In the genomic region with DNA sequence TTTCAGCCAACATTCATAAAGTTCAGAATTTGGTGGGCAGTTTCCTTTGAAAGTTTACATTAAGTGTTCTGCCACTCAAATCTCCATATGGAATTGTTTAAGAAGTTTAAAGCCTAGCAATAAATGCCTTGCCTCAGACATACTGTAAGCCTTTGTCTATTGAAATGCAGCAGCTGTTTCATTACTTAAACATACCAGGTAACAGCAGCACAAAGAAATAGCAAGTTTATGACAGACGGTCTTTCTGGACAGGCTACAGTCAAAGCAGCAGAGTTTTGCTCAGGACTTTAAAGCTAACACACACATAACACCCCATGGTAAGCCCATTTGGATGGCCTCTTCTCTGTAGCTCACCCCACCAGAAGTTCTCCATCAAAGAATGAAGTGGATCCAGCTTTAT, we compare ENCODE assay signal across 18 cellular contexts. TPM values are rescaled to one million over a fixed set of nuclear protein-coding genes. Genes with fewer than 3 reads are reported as not detected.
DNase-seq lines count a peak whose midpoint lies in the region; ATAC-seq lines count a peak whose summit lies in the region.
"Had no signal": no experiment of that assay in that cellular context is flagged by ENCODE, and none has a peak within 500 bp of the region (broad histone marks: within the 10 kb centered on the region; RNA-seq: fewer than 3 reads in every experiment).

No MANE protein-coding gene starts in this region.

- peak overlapping the region; percentile 3 for H3K27ac ChIP-seq in mesodermal cell (ENCODE audit: low read depth, low read length, severe bottlenecking)
- H3K27ac ChIP-seq: right atrium auricular region, testis had no signal

- peaks cover 41% of the 10 kb centered on the region for H3K4me1 Mint-ChIP-seq in activated naive CD4-positive, alpha-beta T cell treated with anti-CD3 and anti-CD28 coated beads, Interleukin-2, amount 50 U/mL, for 24 hours
- H3K4me1 Mint-ChIP-seq in activated naive CD8-positive, alpha-beta T cell (ENCODE audit: low read depth), result peaks cover 40% of the 10 kb centered on the region

- 100% methylated on average over 1 of the region's 1 CpG for WGBS in mesodermal cell (ENCODE audit: insufficient coverage in 2 of 2), 2 experiments

- H3K4me1 ChIP-seq in mesodermal cell (ENCODE audit: control insufficient read depth, insufficient read depth, low read length, poor library complexity, severe bottlenecking), result peaks cover 37% of the 10 kb centered on the region
- H3K4me1 ChIP-seq: testis had no signal

- DNase-seq in activated naive CD4-positive, alpha-beta T cell (lab: John Stamatoyannopoulos, UW), result no peak
- DNase-seq in MV-4-11 (lab: John Stamatoyannopoulos, UW) (no peak), LoVo (ENCODE audit: low spot score) (no peak)
- DNase-seq: anterior cingulate cortex, DMS 273 treated with DMSO at 0.1 percent for 48 hours, heart left ventricle, NCI-H187 treated with DMSO at 0.1 percent for 48 hours, NCI-H510A treated with DMSO at 0.1 percent for 48 hours, testis had no signal

- peak overlapping the region; percentile 33 for H3K4me3 Mint-ChIP-seq in activated naive CD4-positive, alpha-beta T cell treated with anti-CD3 and anti-CD28 coated beads, Interleukin-2, amount 50 U/mL, for 24 hours
- H3K4me3 Mint-ChIP-seq in activated naive CD8-positive, alpha-beta T cell, result no peak overlapping the region
- H3K4me3 Mint-ChIP-seq: dendritic cell treated with granulocyte-macrophage colony-stimulating factor and Interleukin-4, amounts not matched to agents 40 ng/mL and 50 ng/mL, for 4 days had no signal

- H3K27ac Mint-ChIP-seq in activated naive CD4-positive, alpha-beta T cell treated with anti-CD3 and anti-CD28 coated beads, Interleukin-2, amount 50 U/mL, for 24 hours, result peak overlapping the region; percentile 74
- H3K27ac Mint-ChIP-seq in activated naive CD8-positive, alpha-beta T cell, result peak overlapping the region; percentile 52
- H3K27ac Mint-ChIP-seq: dendritic cell treated with granulocyte-macrophage colony-stimulating factor and Interleukin-4, amounts not matched to agents 40 ng/mL and 50 ng/mL, for 4 days had no signal

- no peak overlapping the region for H3K4me3 ChIP-seq in mesodermal cell (ENCODE audit: extremely low read depth, insufficient read depth, low read length, poor library complexity, severe bottlenecking)
- H3K4me3 ChIP-seq: heart left ventricle, right atrium auricular region, testis had no signal

- H3K9me3 Mint-ChIP-seq in activated naive CD4-positive, alpha-beta T cell treated with anti-CD3 and anti-CD28 coated beads, Interleukin-2, amount 50 U/mL, for 24 hours, result no peaks in the 10 kb centered on the region
- H3K9me3 Mint-ChIP-seq in activated naive CD8-positive, alpha-beta T cell (ENCODE audit: low read depth), result no peaks in the 10 kb centered on the region
- H3K9me3 Mint-ChIP-seq: dendritic cell treated with granulocyte-macrophage colony-stimulating factor and Interleukin-4, amounts not matched to agents 40 ng/mL and 50 ng/mL, for 4 days had no signal

- H3K36me3 Mint-ChIP-seq in activated naive CD4-positive, alpha-beta T cell treated with anti-CD3 and anti-CD28 coated beads, Interleukin-2, amount 50 U/mL, for 24 hours, result peaks cover 4% of the 10 kb centered on the region
- H3K36me3 Mint-ChIP-seq in activated naive CD8-positive, alpha-beta T cell, result peaks cover 9% of the 10 kb centered on the region

- no peak for ATAC-seq in GM19023 (IDR thresholded peaks at IDR 0.05; ENCODE audit: unreplicated experiment)
- ATAC-seq in HG03196 (IDR thresholded peaks at IDR 0.05; ENCODE audit: unreplicated experiment), result no peak
- ATAC-seq: esophagus mucosa had no signal

- no peaks in the 10 kb centered on the region for H3K9me3 ChIP-seq in mesodermal cell (ENCODE audit: control insufficient read depth, low read length)
- H3K9me3 ChIP-seq: heart left ventricle, right atrium auricular region, testis had no signal

- no peaks in the 10 kb centered on the region for H3K36me3 ChIP-seq in mesodermal cell (ENCODE audit: control insufficient read depth, insufficient read depth, low read length)
- H3K36me3 ChIP-seq: heart left ventricle, right atrium auricular region had no signal

- no peaks in the 10 kb centered on the region for H3K27me3 Mint-ChIP-seq in activated naive CD4-positive, alpha-beta T cell treated with anti-CD3 and anti-CD28 coated beads, Interleukin-2, amount 50 U/mL, for 24 hours
- no peaks in the 10 kb centered on the region for H3K27me3 Mint-ChIP-seq in activated naive CD8-positive, alpha-beta T cell
- H3K27me3 Mint-ChIP-seq: dendritic cell treated with granulocyte-macrophage colony-stimulating factor and Interleukin-4, amounts not matched to agents 40 ng/mL and 50 ng/mL, for 4 days had no signal

RNA-seq across cellular contexts. Expression of a gene that starts 38.5 kb away (rescaled TPM):
- 0.48 TPM for polyA plus RNA-seq in mesodermal cell (2013, experiment 1 of 2)
- 1.2 TPM for polyA plus RNA-seq in mesodermal cell (2013, experiment 2 of 2)
- polyA plus RNA-seq: keratinocyte had no signal
